Comparison of ENCODE assay signal across 8 cellular contexts in the genomic region with DNA sequence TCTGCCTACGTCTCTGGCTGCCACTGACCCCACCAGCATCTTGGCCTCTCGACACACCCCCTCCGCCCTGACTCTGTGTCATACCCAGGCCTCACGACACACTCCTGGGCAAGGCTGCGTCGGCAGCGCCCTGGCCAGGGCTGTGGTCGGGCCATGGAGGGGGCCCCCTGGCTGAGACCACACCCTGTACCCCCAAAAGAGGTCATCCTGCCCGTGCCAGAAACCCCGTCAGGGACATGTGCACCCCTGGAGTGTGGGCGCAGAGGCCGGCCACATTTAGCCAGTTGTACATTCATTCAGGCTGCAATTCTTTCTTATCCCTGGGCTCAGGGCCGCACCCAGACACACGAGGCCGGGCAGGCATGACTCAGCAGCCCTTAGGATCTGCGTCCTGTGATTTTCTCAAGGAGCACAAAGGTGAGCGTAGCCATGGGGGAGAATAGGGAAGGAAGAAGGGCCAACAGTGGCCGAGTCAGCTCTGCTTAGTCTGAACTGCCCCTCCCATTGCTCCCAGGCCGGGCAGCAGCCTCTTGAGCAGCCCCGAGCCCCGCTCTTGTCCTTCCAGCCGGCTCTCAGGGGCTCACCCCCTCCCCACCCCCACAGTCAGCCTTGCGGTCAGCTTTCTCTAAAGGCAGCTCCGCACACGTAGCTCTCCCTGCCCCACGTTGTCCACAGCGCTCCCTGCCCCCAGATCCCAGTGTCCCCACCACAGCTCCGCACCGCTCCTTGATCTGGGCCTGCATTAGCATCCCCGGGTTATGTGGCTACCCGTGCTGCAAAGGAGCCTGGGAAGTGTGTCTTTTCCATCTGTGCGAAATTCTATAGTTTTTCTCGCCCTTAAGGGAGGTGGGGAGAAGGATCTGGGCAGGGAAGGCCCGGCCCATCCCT. TPM values are rescaled to one million over a fixed set of nuclear protein-coding genes. Genes with fewer than 3 reads are reported as not detected.
DNase-seq lines count a peak whose midpoint lies in the region; ATAC-seq and TF ChIP-seq lines count a peak whose summit lies in the region.

No MANE protein-coding gene starts in this region.

- H3K4me3 ChIP-seq in CD4-positive, CD25-positive, alpha-beta regulatory T cell (ENCODE audit: low read depth, low read length) = no peak overlapping the region
- no peak overlapping the region for H3K4me3 ChIP-seq in esophagus (ENCODE audit: low read depth in 1 of 2, low read length in 2 of 2)

- peaks cover 2% of the 10 kb centered on the region for H3K36me3 Mint-ChIP-seq in CD4-positive, CD25-positive, alpha-beta regulatory T cell
- peaks cover 9% of the 10 kb centered on the region for H3K36me3 Mint-ChIP-seq in nephron (ENCODE audit: low read depth)

- no peaks in the 10 kb centered on the region for H3K4me1 ChIP-seq in CD4-positive, CD25-positive, alpha-beta regulatory T cell (ENCODE audit: control insufficient read depth, insufficient read depth, low read length, poor library complexity, severe bottlenecking)
- peaks cover 3 to 29% of the 10 kb centered on the region in 2 donors for H3K4me1 ChIP-seq in esophagus (ENCODE audit: control insufficient read depth in 2 of 2, insufficient read depth in 2 of 2, low read length in 1 of 2)

- no peak overlapping the region for H3K4me3 Mint-ChIP-seq in CD4-positive, CD25-positive, alpha-beta regulatory T cell
- no peak overlapping the region for H3K4me3 Mint-ChIP-seq in nephron

- no peak for ATAC-seq in CD4-positive, CD25-positive, alpha-beta regulatory T cell (ENCODE audit: low read depth in 2 of 2)
- ATAC-seq in HG03025 (IDR thresholded peaks at IDR 0.05; ENCODE audit: low FRiP score, unreplicated experiment) (no peak), GM21717 (IDR thresholded peaks at IDR 0.05; ENCODE audit: unreplicated experiment) (no peak), GM19023 (IDR thresholded peaks at IDR 0.05; ENCODE audit: unreplicated experiment) (no peak)

- peak overlapping the region; percentile 36 to 78 (median 75) for H3K27ac Mint-ChIP-seq in CD4-positive, CD25-positive, alpha-beta regulatory T cell
- peak overlapping the region; percentile 4 to 64 (median 56) for H3K27ac Mint-ChIP-seq in nephron

- H3K27me3 Mint-ChIP-seq in CD4-positive, CD25-positive, alpha-beta regulatory T cell = no peaks in the 10 kb centered on the region
- no peaks in the 10 kb centered on the region for H3K27me3 Mint-ChIP-seq in nephron (ENCODE audit: low read depth)

- no peak overlapping the region for H3K27ac ChIP-seq in CD4-positive, CD25-positive, alpha-beta regulatory T cell (ENCODE audit: insufficient read depth, low read length, poor library complexity, severe bottlenecking)
- peak overlapping the region; percentile 87 to 89 for H3K27ac ChIP-seq in esophagus (ENCODE audit: low read depth in 2 of 2, low read length in 1 of 2)

- no peak for TF ChIP-seq CTCF in nephron (IDR thresholded peaks at IDR 0.05; ENCODE audit: unreplicated experiment in 3 of 3)

- H3K9me3 ChIP-seq in CD4-positive, CD25-positive, alpha-beta regulatory T cell (ENCODE audit: control insufficient read depth in 2 of 2, low read length in 2 of 2) = no peaks in the 10 kb centered on the region
- H3K9me3 ChIP-seq in esophagus (ENCODE audit: control insufficient read depth in 2 of 2, insufficient read depth in 1 of 2, low read depth in 1 of 2, low read length in 1 of 2) = no peaks in the 10 kb centered on the region

- no peaks in the 10 kb centered on the region for H3K27me3 ChIP-seq in CD4-positive, CD25-positive, alpha-beta regulatory T cell (ENCODE audit: control insufficient read depth, insufficient read depth, low read length)
- no peaks in the 10 kb centered on the region for H3K27me3 ChIP-seq in esophagus (ENCODE audit: control insufficient read depth in 1 of 2, insufficient read depth in 2 of 2, low read length in 2 of 2)

- 50 to 51% methylated on average over 34 of the region's 34 CpGs for WGBS in esophagus, 2 donors

- peaks cover 0 to 2% (median 0%) of the 10 kb centered on the region in 7 donors for H3K9me3 Mint-ChIP-seq in CD4-positive, CD25-positive, alpha-beta regulatory T cell
- H3K9me3 Mint-ChIP-seq in nephron = no peaks in the 10 kb centered on the region

- H3K4me1 Mint-ChIP-seq in CD4-positive, CD25-positive, alpha-beta regulatory T cell = peaks cover 0 to 4% (median under 1%) of the 10 kb centered on the region in 4 donors
- H3K4me1 Mint-ChIP-seq in nephron = peaks cover 12% of the 10 kb centered on the region

- H3K36me3 ChIP-seq in CD4-positive, CD25-positive, alpha-beta regulatory T cell (ENCODE audit: control insufficient read depth, insufficient read depth, low read length) = peaks cover 3% of the 10 kb centered on the region
- peaks cover 5% of the 10 kb centered on the region in 2 donors for H3K36me3 ChIP-seq in esophagus (ENCODE audit: control insufficient read depth in 2 of 2, insufficient read depth in 2 of 2, low read length in 1 of 2)

- DNase-seq in CD4-positive, CD25-positive, alpha-beta regulatory T cell = no peak
- DNase-seq in OCI-M1 (lab: John Stamatoyannopoulos, UW) (peak; percentile 83), NCI-H345 (lab: John Stamatoyannopoulos, UW) (no peak)

RNA-seq across cellular contexts. Expression of gene CSTB, which starts 7.9 kb away (rescaled TPM):
- 24.5 TPM for total RNA-seq in CD4-positive, CD25-positive, alpha-beta regulatory T cell
- polyA plus RNA-seq in CD4-positive, CD25-positive, alpha-beta regulatory T cell = 100 to 1,000 TPM in 2 of 4 donors, 10 to 100 TPM in 2; 83.8 to 138 (median 93.9) TPM
- polyA plus RNA-seq in esophagus = 1,000 to 10,000 TPM; 3,514 to 5,149 TPM

RNA-seq across cellular contexts. Expression of gene RRP1, which starts 21.2 kb away (rescaled TPM):
- 24.1 TPM for total RNA-seq in CD4-positive, CD25-positive, alpha-beta regulatory T cell
- polyA plus RNA-seq in CD4-positive, CD25-positive, alpha-beta regulatory T cell = 10 to 100 TPM; 12.1 to 17.3 (median 14.2) TPM
- polyA plus RNA-seq in esophagus = 10 to 100 TPM; 21.0 to 22.5 TPM

RNA-seq across cellular contexts. Expression of gene PDXK, which starts 49.3 kb away (rescaled TPM):
- 80.9 TPM for total RNA-seq in CD4-positive, CD25-positive, alpha-beta regulatory T cell
- polyA plus RNA-seq in CD4-positive, CD25-positive, alpha-beta regulatory T cell = 10 to 100 TPM; 28.5 to 73.1 (median 36.7) TPM
- 10 to 100 TPM; 54.7 to 73.4 TPM for polyA plus RNA-seq in esophagus

Comparison
In these comparisons a context has a peak if more than half of its experiments do, and no peak if none do; other contexts are left out.
1. RNA of gene CSTB, which starts 7.9 kb away (polyA plus RNA-seq): 3,514 to 5,149 TPM in esophagus; 83.8 to 138 TPM in CD4-positive, CD25-positive, alpha-beta regulatory T cell; every median in the first group is over 10 times any median in the second.